Comparison of ENCODE assay signal across 10 cellular contexts in genomic region chr6:138278326-138278725, GRCh38.
DNase-seq lines count a peak whose midpoint lies in the region; ATAC-seq, FAIRE-seq and TF ChIP-seq lines count a peak whose summit lies in the region.
"Had no signal": no experiment of that assay in that cellular context is flagged by ENCODE, and none has a peak within 500 bp of the region (broad histone marks: within the 10 kb centered on the region; RNA-seq: fewer than 3 reads in every experiment).

No MANE protein-coding gene starts in this region.

- H3K36me3 ChIP-seq in upper lobe of right lung (no peaks in the 10 kb centered on the region), kidney (ENCODE audit: control insufficient read depth in 1 of 2, insufficient read depth in 2 of 2, low read length in 2 of 2) (no peaks in the 10 kb centered on the region)

- FAIRE-seq in kidney (lab: Jason Lieb, UNC), result no peak

- intact Hi-C loops in upper lobe of right lung (cut with DNase I), result no loop called here
- intact Hi-C loops in kidney (cut with DNase I), result no loop called here

- no peak overlapping the region for H3K27ac ChIP-seq in upper lobe of right lung
- no peak overlapping the region for H3K27ac ChIP-seq in kidney (ENCODE audit: low read depth in 2 of 2, low read length in 2 of 2)
- H3K27ac ChIP-seq: C4-2B had no signal

- H3K9ac ChIP-seq in kidney (ENCODE audit: low read length in 2 of 2), result no peak overlapping the region

- H3K9me3 ChIP-seq in upper lobe of right lung, result no peaks in the 10 kb centered on the region
- H3K9me3 ChIP-seq in kidney (ENCODE audit: control insufficient read depth in 1 of 2, low read length in 2 of 2), result no peaks in the 10 kb centered on the region

- H3K27me3 ChIP-seq in upper lobe of right lung, result no peaks in the 10 kb centered on the region

- H3K4me3 ChIP-seq in upper lobe of right lung, result no peak overlapping the region
- H3K4me3 ChIP-seq in kidney (ENCODE audit: low read length in 2 of 2), result no peak overlapping the region

- DNase-seq in NCI-H82 (lab: John Stamatoyannopoulos, UW) (peak; percentile 23), NCI-H82 treated with DMSO at 0.1 percent for 48 hours (lab: John Stamatoyannopoulos, UW; ENCODE audit: unreplicated experiment) (no peak), astrocyte of the hippocampus (ENCODE audit: low read depth, low spot score) (peak; percentile 19), iPS-NIHi7 (ENCODE audit: extremely low spot score) (peak; percentile 67), upper lobe of right lung (no peak), kidney (no peak)
- DNase-seq: NK-92 treated with Interleukin-12 subunit alpha and Interleukin-12 subunit beta, amount 100 ng/mL, for 24 hours had no signal

- TF ChIP-seq CTCF in upper lobe of right lung (IDR thresholded peaks at IDR 0.05) (peak; percentile 16), kidney (IDR thresholded peaks at IDR 0.05; ENCODE audit: borderline replicate concordance, extremely low read depth, insufficient read depth) (no peak)

- peak; percentile 49 for ATAC-seq in upper lobe of right lung
- ATAC-seq in GM18502 (IDR thresholded peaks at IDR 0.05; ENCODE audit: poor library complexity, unreplicated experiment), result no peak
- no peak for ATAC-seq in GM18861 (IDR thresholded peaks at IDR 0.05; ENCODE audit: unreplicated experiment)

- H3K4me1 ChIP-seq in upper lobe of right lung (no peaks in the 10 kb centered on the region), kidney (ENCODE audit: control insufficient read depth in 1 of 2, insufficient read depth in 1 of 2, low read depth in 1 of 2, low read length in 2 of 2) (no peaks in the 10 kb centered on the region)

Comparison
In these comparisons a context has a peak if more than half of its experiments do, and no peak if none do; other contexts are left out.
1. DNase-seq: peak in NCI-H82 (single experiment), astrocyte of the hippocampus (single experiment) and iPS-NIHi7 (single experiment); none in NCI-H82 treated with DMSO at 0.1 percent for 48 hours (single experiment), upper lobe of right lung (single experiment) and kidney (single experiment).